Comparison of ENCODE assay signal across 8 cellular contexts in the genomic region with DNA sequence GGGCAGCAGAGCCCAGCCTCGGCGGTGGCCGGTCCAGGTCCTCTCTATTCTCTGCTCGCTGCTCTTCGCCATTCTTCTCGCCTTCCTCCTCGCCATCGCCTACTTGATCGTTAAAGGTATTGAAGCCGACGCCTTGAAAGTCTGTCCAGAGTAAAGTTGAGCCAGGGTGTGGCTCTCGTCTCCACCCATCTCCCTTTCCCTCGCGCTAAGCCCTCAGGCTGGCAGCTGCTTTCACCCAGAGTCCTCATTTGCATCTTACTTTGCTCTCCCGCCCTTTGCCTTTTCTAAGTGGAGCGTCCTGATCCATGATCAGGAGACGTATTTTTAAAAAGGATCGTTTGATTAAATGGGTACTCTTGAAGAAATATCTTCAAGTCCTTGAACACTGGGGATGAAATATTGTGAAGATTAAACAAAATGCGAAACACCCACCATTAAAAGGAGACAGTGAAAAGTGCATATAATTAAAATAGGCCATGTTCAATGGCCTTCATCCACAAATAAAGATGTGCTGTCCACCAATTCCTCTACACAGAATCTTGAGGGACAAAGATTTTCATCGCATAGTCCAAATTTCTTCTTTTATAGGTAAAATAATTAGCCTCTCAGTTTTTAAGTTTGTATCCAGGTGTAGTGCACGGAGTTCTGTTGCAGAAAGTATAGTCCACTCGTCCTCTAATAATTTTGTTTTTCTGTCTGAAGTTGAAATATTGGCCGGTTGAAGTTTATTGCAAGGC. TPM values are rescaled to one million over a fixed set of nuclear protein-coding genes. Genes with fewer than 3 reads are reported as not detected.
DNase-seq lines count a peak whose midpoint lies in the region; ATAC-seq and TF ChIP-seq lines count a peak whose summit lies in the region.

No MANE protein-coding gene starts in this region.

- intact Hi-C loops in mucosa of descending colon (cut with DNase I, micrococcal nuclease) = no loop called here

- H3K9me3 ChIP-seq in SJCRH30 (replicated peaks) (no peaks in the 10 kb centered on the region), mucosa of descending colon (no peaks in the 10 kb centered on the region)

- DNase-seq in ACHN (peak; percentile 74), GM12864 (ENCODE audit: low read depth) (no peak), MV-4-11 (lab: John Stamatoyannopoulos, UW) (peak; percentile 60), SJCRH30 (peak; percentile 82 to 88), mucosa of descending colon (peak; percentile 77 to 81 (median 79))
- peak; percentile 4 for DNase-seq in effector CD4-positive, alpha-beta T cell
- no peak for DNase-seq in stimulated activated naive CD4-positive, alpha-beta T cell treated with Interleukin-2 at 50 U/mL for 16 hours (lab: John Stamatoyannopoulos, UW)

- no peaks in the 10 kb centered on the region for H3K27me3 ChIP-seq in SJCRH30

- in situ Hi-C loops in ACHN (cut with HindIII; ENCODE audit: low pct_ligation_motif_present, low pct_unique_long_range_greater_than_20kb, low sequenced_read_pairs) = no loop called here

- peak overlapping the region; percentile 97 for H3K27ac ChIP-seq in SJCRH30

- H3K4me1 ChIP-seq in SJCRH30 = no peaks in the 10 kb centered on the region
- peaks cover 25% of the 10 kb centered on the region for H3K4me1 ChIP-seq in mucosa of descending colon (ENCODE audit: low read depth)

- TF ChIP-seq CTCF in GM12864 (IDR thresholded peaks at IDR 0.05; ENCODE audit: low read depth, low read length, missing control alignments) (no peak), mucosa of descending colon (IDR thresholded peaks at IDR 0.05) (no peak)

- ATAC-seq in HG02642 (IDR thresholded peaks at IDR 0.05; ENCODE audit: poor library complexity, unreplicated experiment) = peak; percentile 28
- ATAC-seq in mucosa of descending colon = peak; percentile 60

- H3K4me3 ChIP-seq in GM12864 (ENCODE audit: low read depth, low read length) = peak overlapping the region; percentile 96
- H3K4me3 ChIP-seq in SJCRH30 = peak overlapping the region; percentile 88
- peak overlapping the region; percentile 82 for H3K4me3 ChIP-seq in mucosa of descending colon

- H3K36me3 ChIP-seq in SJCRH30 (peaks cover 26% of the 10 kb centered on the region), mucosa of descending colon (ENCODE audit: low read depth) (no peaks in the 10 kb centered on the region)

RNA-seq across cellular contexts. Expression of a gene that starts 0.7 kb away (rescaled TPM):
- 35.8 and 46.8 TPM in 2 replicates for total RNA-seq in SJCRH30 (2014; rRNA removed; shearing (Covaris generic))
- 10 to 100 TPM; 12.5 to 19.3 (median 14.8) TPM for total RNA-seq in mucosa of descending colon

RNA-seq across cellular contexts. Expression of a gene that starts 1.8 kb away (rescaled TPM):
- total RNA-seq in SJCRH30 (2014; rRNA removed; shearing (Covaris generic)) = 152 and 174 TPM in 2 replicates
- total RNA-seq in mucosa of descending colon = 10 to 100 TPM; 66.6 to 87.4 (median 72.3) TPM

Comparison
In these comparisons a context has a peak if more than half of its experiments do, and no peak if none do; other contexts are left out.
1. DNase-seq: peak in ACHN (single experiment), MV-4-11 (single experiment), SJCRH30 (2 of 2), effector CD4-positive, alpha-beta T cell (single experiment) and mucosa of descending colon (3 of 3); none in GM12864 (single experiment) and stimulated activated naive CD4-positive, alpha-beta T cell treated with Interleukin-2 at 50 U/mL for 16 hours (single experiment).
2. Peak in every context shown above with its lines, with median percentiles within 50 percentile points of each other: H3K4me3 ChIP-seq.